Comparison of ENCODE assay signal across 8 cellular contexts in genomic region chrX:19344661-19345060, GRCh38. TPM values are rescaled to one million over a fixed set of nuclear protein-coding genes. Genes with fewer than 3 reads are reported as not detected.
DNase-seq lines count a peak whose midpoint lies in the region; ATAC-seq and TF ChIP-seq lines count a peak whose summit lies in the region.

No MANE protein-coding gene starts in this region.

- peak overlapping the region in 1 of 3 donors; percentile 55 for H3K4me3 ChIP-seq in thyroid gland (replicated peaks in 1 of 3)

- H3K36me3 Mint-ChIP-seq in activated CD8-positive, alpha-beta memory T cell treated with anti-CD3 and anti-CD28 coated beads, Interleukin-2, amount 10 ng/mL, durations not matched to agents 7 days and 5 days = no peaks in the 10 kb centered on the region
- no peaks in the 10 kb centered on the region for H3K36me3 Mint-ChIP-seq in activated naive CD4-positive, alpha-beta T cell treated with anti-CD3 and anti-CD28 coated beads, Interleukin-2, amount 50 U/mL, for 72 hours

- no peak for TF ChIP-seq POLR2A in thyroid gland (IDR thresholded peaks at IDR 0.05)

- no peaks in the 10 kb centered on the region for H3K9me3 Mint-ChIP-seq in activated CD8-positive, alpha-beta memory T cell treated with anti-CD3 and anti-CD28 coated beads, Interleukin-2, amount 10 ng/mL, durations not matched to agents 7 days and 5 days (ENCODE audit: low read depth)
- H3K9me3 Mint-ChIP-seq in activated naive CD4-positive, alpha-beta T cell treated with anti-CD3 and anti-CD28 coated beads, Interleukin-2, amount 50 U/mL, for 72 hours = no peaks in the 10 kb centered on the region

- 4 to 7% methylated on average over 10 of the region's 10 CpGs for WGBS in thyroid gland, 2 donors

- H3K4me1 Mint-ChIP-seq in activated CD8-positive, alpha-beta memory T cell treated with anti-CD3 and anti-CD28 coated beads, Interleukin-2, amount 10 ng/mL, durations not matched to agents 7 days and 5 days = peaks cover 23% of the 10 kb centered on the region

- H3K27ac ChIP-seq in thyroid gland = no peak overlapping the region

- H3K4me1 ChIP-seq in thyroid gland = no peaks in the 10 kb centered on the region

- H3K4me3 Mint-ChIP-seq in activated CD8-positive, alpha-beta memory T cell treated with anti-CD3 and anti-CD28 coated beads, Interleukin-2, amount 10 ng/mL, durations not matched to agents 7 days and 5 days = peak overlapping the region; percentile 81

- intact Hi-C loops in left colon (cut with DNase I, micrococcal nuclease) = no loop called here
- intact Hi-C loops in thyroid gland (cut with DNase I) = no loop called here

- no peak for ATAC-seq in activated CD8-positive, alpha-beta memory T cell treated with anti-CD3 and anti-CD28 coated beads, Interleukin-2, amount 10 ng/mL, durations not matched to agents 7 days and 5 days
- no peak for ATAC-seq in activated naive CD4-positive, alpha-beta T cell treated with anti-CD3 and anti-CD28 coated beads, Interleukin-2, amount 50 U/mL, for 72 hours
- ATAC-seq in left colon (peak; percentile 26), GM18873 (IDR thresholded peaks at IDR 0.05; ENCODE audit: low FRiP score, unreplicated experiment) (no peak)

- no peaks in the 10 kb centered on the region for H3K9me3 ChIP-seq in thyroid gland

- DNase-seq in activated CD8-positive, alpha-beta memory T cell treated with anti-CD3 and anti-CD28 coated beads, Interleukin-2, amount 10 ng/mL, durations not matched to agents 7 days and 5 days = no peak
- no peak for DNase-seq in activated CD8-positive, alpha-beta memory T cell treated with anti-CD3 and anti-CD28 coated beads, Interleukin-2, amount 50 U/mL, for 48 hours
- DNase-seq in activated naive CD4-positive, alpha-beta T cell treated with anti-CD3 and anti-CD28 coated beads, Interleukin-2, amount 50 U/mL, for 72 hours (ENCODE audit: low spot score in 2 of 2) = no peak
- DNase-seq in left colon (no peak), thyroid gland (peak; percentile 37 to 43), NCI-H2081 (lab: John Stamatoyannopoulos, UW) (no peak), GM19240 (ENCODE audit: insufficient read length, low spot score) (no peak)

- H3K27me3 ChIP-seq in thyroid gland = no peaks in the 10 kb centered on the region

- no peak for TF ChIP-seq CTCF in thyroid gland (IDR thresholded peaks at IDR 0.05)

- CTCF ChIA-PET in activated CD8-positive, alpha-beta memory T cell treated with anti-CD3 and anti-CD28 coated beads, Interleukin-2, amount 10 ng/mL, durations not matched to agents 7 days and 5 days (lab: Charles Lee) = interaction anchor here (1.7 kb wide), 1 partner anchor 10 kb away, joined by 6 read pairs; no protein-coding TSS in a partner anchor

- no peaks in the 10 kb centered on the region for H3K36me3 ChIP-seq in thyroid gland

- H3K27me3 Mint-ChIP-seq in activated CD8-positive, alpha-beta memory T cell treated with anti-CD3 and anti-CD28 coated beads, Interleukin-2, amount 10 ng/mL, durations not matched to agents 7 days and 5 days = no peaks in the 10 kb centered on the region

- H3K27ac Mint-ChIP-seq in activated CD8-positive, alpha-beta memory T cell treated with anti-CD3 and anti-CD28 coated beads, Interleukin-2, amount 10 ng/mL, durations not matched to agents 7 days and 5 days = peak overlapping the region; percentile 84
- peak overlapping the region; percentile 85 to 88 for H3K27ac Mint-ChIP-seq in activated naive CD4-positive, alpha-beta T cell treated with anti-CD3 and anti-CD28 coated beads, Interleukin-2, amount 50 U/mL, for 72 hours

RNA-seq across cellular contexts. Expression of gene PDHA1, which starts 0.9 kb away (rescaled TPM):
- 100 to 1,000 TPM; 162 to 180 TPM for total RNA-seq in activated CD8-positive, alpha-beta memory T cell treated with anti-CD3 and anti-CD28 coated beads, Interleukin-2, amount 10 ng/mL, durations not matched to agents 7 days and 5 days
- 100 to 1,000 TPM; 165 to 212 TPM for total RNA-seq in activated naive CD4-positive, alpha-beta T cell treated with anti-CD3 and anti-CD28 coated beads, Interleukin-2, amount 50 U/mL, for 72 hours
- total RNA-seq in left colon (100 to 1,000 TPM; 362 to 385 TPM), thyroid gland (100 to 1,000 TPM; 102 to 131 (median 123) TPM)

Comparison
In these comparisons a context has a peak if more than half of its experiments do, and no peak if none do; other contexts are left out.
1. DNase-seq: peak in thyroid gland (2 of 2); none in activated CD8-positive, alpha-beta memory T cell treated with anti-CD3 and anti-CD28 coated beads, Interleukin-2, amount 10 ng/mL, durations not matched to agents 7 days and 5 days (single experiment), activated CD8-positive, alpha-beta memory T cell treated with anti-CD3 and anti-CD28 coated beads, Interleukin-2, amount 50 U/mL, for 48 hours (single experiment), activated naive CD4-positive, alpha-beta T cell treated with anti-CD3 and anti-CD28 coated beads, Interleukin-2, amount 50 U/mL, for 72 hours (0 of 2), left colon (0 of 2), NCI-H2081 (0 of 2) and GM19240 (single experiment).